Comparison of ENCODE assay signal across 22 cellular contexts in genomic region chr7:99191869-99192596, GRCh38. TPM values are rescaled to one million over a fixed set of nuclear protein-coding genes. Genes with fewer than 3 reads are reported as not detected.
"Had no signal": no experiment of that assay in that cellular context is flagged by ENCODE, and none has a peak within 500 bp of the region (broad histone marks: within the 10 kb centered on the region; RNA-seq: fewer than 3 reads in every experiment).

No MANE protein-coding gene starts in this region.

- H3K4me3 ChIP-seq: left ventricle myocardium inferior, prostate gland, right lobe of liver, suprapubic skin had no signal

- H3K4me3 Mint-ChIP-seq: activated B cell treated with CpG ODN at 0.5 μM for 24 hours; activated CD4-positive, alpha-beta T cell treated with anti-CD3 and anti-CD28 coated beads, Interleukin-2, amount 10 ng/mL, durations not matched to agents 7 days and 5 days; activated naive CD8-positive, alpha-beta T cell; brain; central memory CD8-positive, alpha-beta T cell; memory B cell; nephron; type B pancreatic cell had no signal

- H3K27me3 Mint-ChIP-seq: activated CD4-positive, alpha-beta T cell treated with anti-CD3 and anti-CD28 coated beads, Interleukin-2, amount 10 ng/mL, durations not matched to agents 7 days and 5 days; activated naive CD8-positive, alpha-beta T cell; brain; type B pancreatic cell had no signal

- H3K27ac Mint-ChIP-seq: activated B cell treated with CpG ODN at 0.5 μM for 24 hours; activated CD4-positive, alpha-beta T cell treated with anti-CD3 and anti-CD28 coated beads, Interleukin-2, amount 10 ng/mL, durations not matched to agents 7 days and 5 days; activated naive CD8-positive, alpha-beta T cell; brain; memory B cell; nephron; type B pancreatic cell had no signal

- H3K27me3 ChIP-seq: right lobe of liver, suprapubic skin had no signal

- H3K9me3 Mint-ChIP-seq: central memory CD8-positive, alpha-beta T cell; memory B cell; type B pancreatic cell had no signal

- H3K4me1 Mint-ChIP-seq: activated B cell treated with CpG ODN at 0.5 μM for 24 hours; brain; central memory CD8-positive, alpha-beta T cell; memory B cell had no signal

- DNase-seq: activated B cell treated with CpG ODN at 0.5 μM for 24 hours; activated CD4-positive, alpha-beta T cell treated with anti-CD3 and anti-CD28 coated beads, Interleukin-2, amount 10 ng/mL, durations not matched to agents 7 days and 5 days; activated CD8-positive, alpha-beta memory T cell treated with anti-CD3 and anti-CD28 coated beads for 24 hours; activated effector memory CD4-positive, alpha-beta T cell treated with Interleukin-2 at 50 U/mL for 16 hours; amygdala; cortex of kidney; effector CD8-positive, alpha-beta T cell; left ventricle myocardium inferior; occipital lobe; right lobe of liver; stimulated activated CD4-positive, alpha-beta T cell treated with anti-CD3 and anti-CD28 coated beads, Interleukin-1b, Interleukin-23, amount 100 ng/mL, for 48 hours; stimulated activated naive CD4-positive, alpha-beta T cell had no signal

- H3K36me3 ChIP-seq: left ventricle myocardium inferior, prostate gland, right lobe of liver, suprapubic skin had no signal

- H3K4me1 ChIP-seq: left ventricle myocardium inferior, prostate gland, suprapubic skin had no signal

- H3K9me3 ChIP-seq: prostate gland, right lobe of liver, suprapubic skin had no signal

- H3K36me3 Mint-ChIP-seq: activated naive CD8-positive, alpha-beta T cell; brain; memory B cell; type B pancreatic cell had no signal

RNA-seq across cellular contexts. Expression of gene KPNA7, which starts 15.9 kb away (rescaled TPM):
- total RNA-seq: activated B cell treated with CpG ODN at 0.5 μM for 24 hours; activated CD4-positive, alpha-beta T cell treated with anti-CD3 and anti-CD28 coated beads, Interleukin-2, amount 10 ng/mL, durations not matched to agents 7 days and 5 days; fibroblast of lung; frontal cortex; left ventricle myocardium inferior; occipital lobe; suprapubic skin had no signal
